ENCODE assay signal across 9 cellular contexts in genomic region chr11:118145285-118146227, GRCh38. TPM values are rescaled to one million over a fixed set of nuclear protein-coding genes. Genes with fewer than 3 reads are reported as not detected.
DNase-seq lines count a peak whose midpoint lies in the region; ATAC-seq and TF ChIP-seq lines count a peak whose summit lies in the region.
"Had no signal": no experiment of that assay in that cellular context is flagged by ENCODE, and none has a peak within 500 bp of the region (broad histone marks: within the 10 kb centered on the region; RNA-seq: fewer than 3 reads in every experiment).

No MANE protein-coding gene starts in this region.

- no peaks in the 10 kb centered on the region for H3K36me3 ChIP-seq in BLaER1

- H3K9ac ChIP-seq in BLaER1 = peak overlapping the region; percentile 57; the same call in 1 of the 2 replicates

- H3K27me3 ChIP-seq in BLaER1 (peaks cover 78% of the 10 kb centered on the region), mononuclear cell (ENCODE audit: insufficient read depth, low read length) (peaks cover 11% of the 10 kb centered on the region)

- peak; percentile 92 for ATAC-seq in GM19395 (IDR thresholded peaks at IDR 0.05; ENCODE audit: unreplicated experiment)

- H4K20me1 ChIP-seq in BLaER1 = peaks cover 4% of the 10 kb centered on the region; the same call in 1 of the 2 replicates

- peak; percentile 83 for TF ChIP-seq CTCF in epithelial cell of esophagus (IDR thresholded peaks at IDR 0.05; ENCODE audit: insufficient read depth, low read depth, low read length, missing control alignments)

- H3K4me3 ChIP-seq in BLaER1 (peak overlapping the region; percentile 82), epithelial cell of esophagus (ENCODE audit: low read length) (peak overlapping the region; percentile 56), mononuclear cell (ENCODE audit: low read length) (peak overlapping the region; percentile 51)

- H3K4me1 ChIP-seq in BLaER1 (peaks cover 4% of the 10 kb centered on the region; the same call in 1 of the 2 replicates), mononuclear cell (ENCODE audit: insufficient read depth, low read length) (peaks cover 31% of the 10 kb centered on the region)

- no peak overlapping the region for H3K27ac ChIP-seq in BLaER1

- H3K9me3 ChIP-seq in BLaER1 = no peaks in the 10 kb centered on the region
- no peaks in the 10 kb centered on the region for H3K9me3 ChIP-seq in mononuclear cell (ENCODE audit: low read depth, low read length)

- DNase-seq in HS-5 (ENCODE audit: low read depth) (peak; percentile 36), NOMO-1 treated with dmso at 0.1 percent for 144 hours (lab: John Stamatoyannopoulos, UW; ENCODE audit: unreplicated experiment) (peak; percentile 60), epithelial cell of esophagus (ENCODE audit: low read depth) (peak; percentile 96)
- peak; percentile 95 for DNase-seq in activated CD8-positive, alpha-beta memory T cell treated with anti-CD3 and anti-CD28 coated beads, Interleukin-2, amount 50 U/mL, for 48 hours
- peak; percentile 79 to 80 for DNase-seq in stimulated activated CD8-positive, alpha-beta memory T cell treated with anti-CD3 and anti-CD28 coated beads, Interleukin-15, amount 100 ng/mL, for 48 hours (ENCODE audit: low read depth in 2 of 2)

- peak overlapping the region; percentile 98 for H3K4me2 ChIP-seq in BLaER1

RNA-seq across cellular contexts. Expression of gene SCN4B, which starts 7.1 kb away (rescaled TPM):
- total RNA-seq in mononuclear cell = 0.10 TPM

RNA-seq across cellular contexts. Expression of gene SCN2B, which starts 30.9 kb away (rescaled TPM):
- not detected for total RNA-seq in mononuclear cell
- total RNA-seq: T-helper 1 cell treated with Interleukin-12 subunit alpha and Interleukin-12 subunit beta and Interleukin-4 antibody, amounts not matched to agents 30 ng/mL and 1 ng/mL, for 36 hours had no signal

RNA-seq across cellular contexts. Expression of gene SMIM35, which starts 58.8 kb away (rescaled TPM):
- 0.21 TPM for total RNA-seq in mononuclear cell

Comparison
In these comparisons a context has a peak if more than half of its experiments do, and no peak if none do; other contexts are left out.
1. DNase-seq: peak in every context shown above with its lines; median percentile 96 in epithelial cell of esophagus; 95 in activated CD8-positive, alpha-beta memory T cell treated with anti-CD3 and anti-CD28 coated beads, Interleukin-2, amount 50 U/mL, for 48 hours; 80 in stimulated activated CD8-positive, alpha-beta memory T cell treated with anti-CD3 and anti-CD28 coated beads, Interleukin-15, amount 100 ng/mL, for 48 hours; 60 in NOMO-1 treated with dmso at 0.1 percent for 144 hours; 36 in HS-5.